Comparison of ENCODE assay signal across 30 cellular contexts in the genomic region with DNA sequence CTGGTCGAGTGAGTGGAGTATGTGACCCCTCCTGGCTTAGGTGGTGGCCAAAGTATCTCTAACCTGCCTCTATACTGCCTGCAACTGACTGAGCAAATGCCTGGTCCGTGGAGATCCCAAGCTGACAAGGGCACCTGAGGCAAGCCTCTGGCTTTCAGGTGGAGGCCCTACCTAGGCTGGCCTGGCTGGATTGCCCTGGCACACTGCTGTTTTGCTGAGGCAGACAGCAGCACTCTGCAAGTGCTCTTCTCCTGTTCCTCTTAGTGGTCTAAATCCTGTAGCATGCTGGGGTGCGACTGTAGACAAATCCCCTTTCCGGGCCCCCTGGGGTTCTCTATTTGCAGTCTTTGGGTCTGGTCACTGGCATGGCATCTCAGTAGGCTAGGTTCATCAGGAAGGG. TPM values are rescaled to one million over a fixed set of nuclear protein-coding genes. Genes with fewer than 3 reads are reported as not detected.
"Had no signal": no experiment of that assay in that cellular context is flagged by ENCODE, and none has a peak within 500 bp of the region (broad histone marks: within the 10 kb centered on the region; RNA-seq: fewer than 3 reads in every experiment).

No MANE protein-coding gene starts in this region.

- ATAC-seq: effector memory CD8-positive, alpha-beta T cell; esophagus mucosa; gastrocnemius medialis; heart right ventricle; left cardiac atrium; left lung; left ventricle myocardium superior; lower lobe of right lung; mucosa of descending colon had no signal

- H3K4me1 ChIP-seq: colonic mucosa, esophagus squamous epithelium, gastrocnemius medialis, heart right ventricle, left lung, lower lobe of right lung had no signal

- H3K27me3 ChIP-seq: colonic mucosa, esophagus squamous epithelium, gastrocnemius medialis, left lung had no signal

- DNase-seq: colonic mucosa; cortex of kidney; effector CD8-positive, alpha-beta T cell; effector memory CD8-positive, alpha-beta T cell; endodermal cell; erythroblast; esophagus squamous epithelium; foreskin fibroblast; foreskin melanocyte; gastrocnemius medialis; glutamatergic neuron; heart right ventricle; hippocampal formation; left cardiac atrium; left lung; left ventricle myocardium superior; lower lobe of right lung; mesenchymal stem cell; mucosa of descending colon had no signal

- H3K9me3 ChIP-seq: colonic mucosa, esophagus squamous epithelium, gastrocnemius medialis, heart right ventricle, left lung, lower lobe of right lung, mucosa of descending colon had no signal

- H3K4me3 ChIP-seq: colonic mucosa, esophagus squamous epithelium, gastrocnemius medialis, heart right ventricle, left lung, lower lobe of right lung, mucosa of descending colon had no signal

- H3K27ac ChIP-seq: colonic mucosa, epithelial cell of prostate, esophagus squamous epithelium, gastrocnemius medialis, heart right ventricle, left lung, lower lobe of right lung had no signal

- H3K36me3 ChIP-seq: colonic mucosa, gastrocnemius medialis, heart right ventricle, left lung, lower lobe of right lung had no signal

RNA-seq across cellular contexts. Expression of gene PNMA5, which starts 44.8 kb away (rescaled TPM):
- total RNA-seq: colonic mucosa, dermis microvascular lymphatic vessel endothelial cell, esophagus mucosa, esophagus squamous epithelium, gastrocnemius medialis, glomerular endothelial cell, heart right ventricle, kidney epithelial cell, left lung, left ventricle myocardium superior, lower leg skin, lung microvascular endothelial cell, mesenteric fat pad, mesothelial cell of epicardium, mucosa of descending colon, myocyte had no signal
- polyA plus RNA-seq: heart right ventricle, keratinocyte had no signal
